Comparison of ENCODE assay signal across 22 cellular contexts in genomic region chr9:89929315-89929714, GRCh38.
"Had no signal": no experiment of that assay in that cellular context is flagged by ENCODE, and none has a peak within 500 bp of the region (broad histone marks: within the 10 kb centered on the region; RNA-seq: fewer than 3 reads in every experiment).

No MANE protein-coding gene starts in this region.

- H3K36me3 ChIP-seq: esophagus squamous epithelium, right lobe of liver, transverse colon, vagina, WERI-Rb-1 had no signal

- H3K4me3 ChIP-seq: esophagus squamous epithelium, right lobe of liver, skin epidermis, testis, transverse colon, vagina had no signal

- H3K4me1 ChIP-seq: vagina had no signal

- H3K27me3 ChIP-seq: right lobe of liver, testis, transverse colon, vagina had no signal

- DNase-seq: activated CD4-positive, alpha-beta memory T cell treated with anti-CD3 and anti-CD28 coated beads for 36 hours; activated CD4-positive, alpha-beta T cell treated with anti-CD3 and anti-CD28 coated beads for 48 hours; activated naive CD8-positive, alpha-beta T cell treated with anti-CD3 and anti-CD28 coated beads, Interleukin-2, amount 50 U/mL, for 24 hours; activated T-cell treated with anti-CD3 and anti-CD28 coated beads, Interleukin-2, amount 50 U/mL, for 4 hours; esophagus squamous epithelium; glutamatergic neuron; naive B cell; occipital lobe; right lobe of liver; stimulated activated CD4-positive, alpha-beta T cell treated with anti-CD3 and anti-CD28 coated beads, Interleukin-12 subunit alpha, Interleukin-12 subunit beta, amount 100 ng/mL, for 4 hours; stimulated activated CD4-positive, alpha-beta T cell treated with anti-CD3 and anti-CD28 coated beads, Interleukin-4, amount 100 ng/mL, for 1 hour; stimulated activated naive CD8-positive, alpha-beta T cell treated with anti-CD3 and anti-CD28 coated beads, Interleukin-15, Interleukin-2, amounts not matched to agents 100 U/mL and 50 U/mL, for 24 hours; T-helper 17 cell; T1000; testis; transverse colon; WERI-Rb-1 had no signal

- ATAC-seq: activated CD4-positive, CD25-positive, alpha-beta regulatory T cell treated with anti-CD3 and anti-CD28 coated beads, Interleukin-2, amount 50 U/mL, for 24 hours; activated naive CD8-positive, alpha-beta T cell treated with anti-CD3 and anti-CD28 coated beads, Interleukin-2, amount 50 U/mL, for 24 hours; activated T-cell treated with anti-CD3 and anti-CD28 coated beads, Interleukin-2, amount 50 U/mL, for 4 hours; activated T-helper 17 cell treated with anti-CD3 and anti-CD28 coated beads, Interleukin-2, amount 50 U/mL, for 72 hours; T-helper 17 cell had no signal

- H3K9me3 ChIP-seq: esophagus squamous epithelium, right lobe of liver, testis, transverse colon, vagina had no signal

- H3K27ac ChIP-seq: epithelial cell of prostate, right lobe of liver, testis, transverse colon, vagina, WERI-Rb-1 had no signal
